In genomic region chr10:82310839-82311238, GRCh38 we compare ENCODE assay signal across 23 cellular contexts.
"Had no signal": no experiment of that assay in that cellular context is flagged by ENCODE, and none has a peak within 500 bp of the region (broad histone marks: within the 10 kb centered on the region; RNA-seq: fewer than 3 reads in every experiment).

No MANE protein-coding gene starts in this region.

- DNase-seq: activated CD4-positive, alpha-beta T cell treated with anti-CD3 and anti-CD28 coated beads for 4 hours; activated CD8-positive, alpha-beta memory T cell treated with anti-CD3 and anti-CD28 coated beads, Interleukin-2, amount 50 U/mL, for 4 hours; activated CD8-positive, alpha-beta T cell treated with anti-CD3 and anti-CD28 coated beads for 36 hours; activated gamma-delta T cell treated with Interleukin-2 at 50 U/mL for 16 hours; activated naive CD4-positive, alpha-beta T cell treated with anti-CD3 and anti-CD28 coated beads, Interleukin-2, amount 50 U/mL, for 16 hours; activated naive CD8-positive, alpha-beta T cell treated with anti-CD3 and anti-CD28 coated beads, Interleukin-2, amount 10 ng/mL, durations not matched to agents 7 days and 5 days; activated T-cell treated with anti-CD3 and anti-CD28 coated beads, Interleukin-2, amount 50 U/mL, for 72 hours; adrenal gland; MG63; MV-4-11; NCI-H1092 treated with DMSO at 0.1 percent for 48 hours; NCI-H1417 treated with DMSO at 0.1 percent for 48 hours; NCI-H1694 treated with DMSO at 0.1 percent for 48 hours; NCI-H2029 treated with DMSO at 0.1 percent for 48 hours; NCI-H345; NCI-H510A; NCI-H526 treated with DMSO at 0.1 percent for 48 hours; PC-9; SIG-M5; T-helper 17 cell; T1000 had no signal

- ATAC-seq: activated CD4-positive, CD25-positive, alpha-beta regulatory T cell treated with anti-CD3 and anti-CD28 coated beads, Interleukin-2, amount 50 U/mL, for 24 hours; activated CD8-positive, alpha-beta T cell treated with anti-CD3 and anti-CD28 coated beads for 36 hours; activated T-cell treated with anti-CD3 and anti-CD28 coated beads, Interleukin-2, amount 50 U/mL, for 72 hours; T-helper 17 cell had no signal

- FAIRE-seq: TTC549 had no signal
